8 cellular contexts compared by ENCODE assay signal in the genomic region with DNA sequence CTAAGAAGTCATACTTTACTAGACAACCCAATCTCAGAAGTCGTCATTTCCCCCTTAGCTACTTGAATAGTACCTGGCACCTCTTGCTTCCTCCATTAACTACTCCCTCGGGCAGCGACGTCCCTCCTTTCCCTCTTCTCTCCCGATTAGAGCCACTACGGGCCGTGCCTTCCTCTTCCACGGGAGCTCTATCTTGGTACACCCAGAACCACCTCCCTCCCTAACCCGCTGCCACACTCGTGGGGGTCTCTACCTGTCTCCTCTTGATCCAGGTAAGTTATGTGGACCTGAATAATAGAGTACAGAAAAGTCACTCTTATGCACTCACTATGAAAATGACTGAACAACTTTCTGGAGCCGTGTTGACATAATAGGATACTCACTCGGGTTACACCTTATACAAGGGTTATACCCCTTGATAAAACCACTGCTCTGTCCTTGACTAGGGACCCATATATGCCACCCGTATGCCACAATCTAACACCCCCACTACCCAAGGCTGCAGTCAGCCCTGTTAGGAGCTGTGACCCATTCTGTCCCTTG. TPM values are rescaled to one million over a fixed set of nuclear protein-coding genes. Genes with fewer than 3 reads are reported as not detected.
DNase-seq lines count a peak whose midpoint lies in the region; ATAC-seq and TF ChIP-seq lines count a peak whose summit lies in the region.

No MANE protein-coding gene starts in this region.

- peak overlapping the region; percentile 90 for H3K4me3 Mint-ChIP-seq in osteocyte (ENCODE audit: unreplicated experiment)

- TF ChIP-seq CTCF in WI38 (IDR thresholded peaks at IDR 0.05; ENCODE audit: low read depth, low read length), result no peak
- no peak for TF ChIP-seq CTCF in foreskin keratinocyte (conservative IDR thresholded peaks at IDR 0.05)
- no peak for TF ChIP-seq CTCF in osteocyte (IDR thresholded peaks at IDR 0.05)

- H3K27ac ChIP-seq in foreskin keratinocyte, result peak overlapping the region; percentile 49

- ATAC-seq in HG03196 (IDR thresholded peaks at IDR 0.05; ENCODE audit: unreplicated experiment) (peak; percentile 10), foreskin keratinocyte (peak; percentile 29)

- H3K27me3 ChIP-seq in foreskin keratinocyte, result no peaks in the 10 kb centered on the region

- no peaks in the 10 kb centered on the region for H3K9me3 Mint-ChIP-seq in osteocyte (ENCODE audit: unreplicated experiment)

- H3K4me1 Mint-ChIP-seq in osteocyte (ENCODE audit: unreplicated experiment), result peaks cover 27% of the 10 kb centered on the region

- H3K36me3 Mint-ChIP-seq in osteocyte (ENCODE audit: unreplicated experiment), result peaks cover 18% of the 10 kb centered on the region

- peak overlapping the region; percentile 93 for H3K27ac Mint-ChIP-seq in osteocyte (ENCODE audit: unreplicated experiment)

- H3K4me3 ChIP-seq in WI38 (ENCODE audit: low read depth, low read length), result peak overlapping the region; percentile 82

- H3K4me1 ChIP-seq in foreskin keratinocyte, result peaks cover 5% of the 10 kb centered on the region

- H3K27me3 Mint-ChIP-seq in osteocyte (ENCODE audit: unreplicated experiment), result no peaks in the 10 kb centered on the region

- DNase-seq in activated gamma-delta T cell treated with Interleukin-2 at 50 U/mL for 16 hours (peak; percentile 5), activated gamma-delta T cell (lab: John Stamatoyannopoulos, UW) (no peak), foreskin keratinocyte (no peak), osteocyte (ENCODE audit: extremely low spot score, unreplicated experiment) (no peak), globus pallidus (ENCODE audit: low spot score) (no peak), superior temporal gyrus (ENCODE audit: extremely low spot score) (no peak)

RNA-seq across cellular contexts. Expression of gene HDHD2, which starts 0.6 kb away (rescaled TPM):
- 12.4 and 18.1 TPM in 2 replicates for total RNA-seq in foreskin keratinocyte
- 7.1 and 10.0 TPM in 2 replicates for polyA plus RNA-seq in foreskin keratinocyte
- total RNA-seq in osteocyte, result 21.3 and 32.2 TPM in 2 replicates

RNA-seq across cellular contexts. Expression of gene IER3IP1, which starts 25.3 kb away (rescaled TPM):
- 17.9 and 19.2 TPM in 2 replicates for total RNA-seq in foreskin keratinocyte
- polyA plus RNA-seq in foreskin keratinocyte, result 17.2 and 17.7 TPM in 2 replicates
- total RNA-seq in osteocyte, result 14.8 and 15.9 TPM in 2 replicates
